Comparison of ENCODE assay signal across 10 cellular contexts in the genomic region with DNA sequence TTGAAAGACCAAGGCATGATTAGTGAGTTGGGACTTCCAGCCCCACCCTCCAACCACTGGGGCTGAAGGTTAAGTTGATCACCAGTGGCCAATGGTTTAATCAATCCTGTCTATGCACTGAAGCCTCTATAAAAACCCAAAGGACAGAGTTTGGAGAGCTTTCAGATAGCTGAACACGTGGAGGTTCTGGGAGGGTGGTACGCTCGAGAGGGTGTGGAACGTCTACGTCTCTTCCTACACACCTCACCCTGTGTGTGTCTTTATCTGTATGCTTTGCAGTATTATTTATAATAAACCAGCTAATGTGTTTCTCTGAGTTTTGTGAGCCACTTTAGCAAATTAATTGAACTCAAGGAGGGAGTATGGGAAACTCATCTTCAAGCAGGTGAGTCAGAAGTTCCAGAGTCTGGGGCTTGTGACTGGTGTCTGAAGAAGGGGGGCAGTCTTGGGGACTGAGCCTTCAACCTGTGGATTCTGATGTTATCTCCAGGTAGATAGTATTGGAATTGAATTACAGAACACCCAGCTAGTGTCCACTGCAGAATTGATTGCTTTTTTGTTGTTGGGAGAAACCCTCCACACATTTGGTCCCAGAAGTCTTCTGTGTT. TPM values are rescaled to one million over a fixed set of nuclear protein-coding genes. Genes with fewer than 3 reads are reported as not detected.
DNase-seq lines count a peak whose midpoint lies in the region; ATAC-seq and TF ChIP-seq lines count a peak whose summit lies in the region.
"Had no signal": no experiment of that assay in that cellular context is flagged by ENCODE, and none has a peak within 500 bp of the region (broad histone marks: within the 10 kb centered on the region; RNA-seq: fewer than 3 reads in every experiment).

No MANE protein-coding gene starts in this region.

- no peaks in the 10 kb centered on the region for H3K4me1 ChIP-seq in foreskin keratinocyte

- H3K27ac ChIP-seq in foreskin keratinocyte, result no peak overlapping the region
- H3K27ac ChIP-seq: skin epidermis had no signal

- ATAC-seq in GM21529 (IDR thresholded peaks at IDR 0.05; ENCODE audit: unreplicated experiment), result peak; percentile 45
- ATAC-seq in foreskin keratinocyte, result peak; percentile 79
- ATAC-seq in HG03457 (IDR thresholded peaks at IDR 0.05; ENCODE audit: unreplicated experiment), result no peak

- peak; percentile 72 for DNase-seq in activated CD4-positive, alpha-beta T cell treated with anti-CD3 and anti-CD28 coated beads for 48 hours
- DNase-seq in foreskin keratinocyte (peak in 1 of 2 donors; percentile 13), AG08395 (ENCODE audit: low spot score) (no peak), midbrain (lab: John Stamatoyannopoulos, UW) (no peak), OCI-M2 (lab: John Stamatoyannopoulos, UW; ENCODE audit: unreplicated experiment) (no peak)
- DNase-seq in stimulated activated CD8-positive, alpha-beta memory T cell treated with anti-CD3 and anti-CD28 coated beads, Interleukin-15, amount 100 ng/mL, for 1 hour (ENCODE audit: low read depth), result peak; percentile 34
- DNase-seq: glutamatergic neuron had no signal

- H3K27me3 ChIP-seq in foreskin keratinocyte, result no peaks in the 10 kb centered on the region

- TF ChIP-seq CTCF in foreskin keratinocyte (conservative IDR thresholded peaks at IDR 0.05), result no peak

RNA-seq across cellular contexts. Expression of a gene that starts 20.3 kb away (rescaled TPM):
- 242 and 260 TPM in 2 replicates for total RNA-seq in foreskin keratinocyte
- polyA plus RNA-seq in foreskin keratinocyte, result 72.5 and 83.1 TPM in 2 replicates

Comparison
In these comparisons a context has a peak if more than half of its experiments do, and no peak if none do; other contexts are left out.
1. DNase-seq: peak in activated CD4-positive, alpha-beta T cell treated with anti-CD3 and anti-CD28 coated beads for 48 hours (single experiment) and stimulated activated CD8-positive, alpha-beta memory T cell treated with anti-CD3 and anti-CD28 coated beads, Interleukin-15, amount 100 ng/mL, for 1 hour (single experiment); none in AG08395 (single experiment), midbrain (single experiment) and OCI-M2 (single experiment).